Comparison of ENCODE assay signal across 1 cellular context in genomic region chr17:40158438-40158837, GRCh38.
TF ChIP-seq lines count a peak whose summit lies in the region.

No MANE protein-coding gene starts in this region.

TF ChIP-seq in GM12878, 131 proteins besides CTCF, POLR2A, EP300 and RAD21:
- TF ChIP-seq, protein P1, sequence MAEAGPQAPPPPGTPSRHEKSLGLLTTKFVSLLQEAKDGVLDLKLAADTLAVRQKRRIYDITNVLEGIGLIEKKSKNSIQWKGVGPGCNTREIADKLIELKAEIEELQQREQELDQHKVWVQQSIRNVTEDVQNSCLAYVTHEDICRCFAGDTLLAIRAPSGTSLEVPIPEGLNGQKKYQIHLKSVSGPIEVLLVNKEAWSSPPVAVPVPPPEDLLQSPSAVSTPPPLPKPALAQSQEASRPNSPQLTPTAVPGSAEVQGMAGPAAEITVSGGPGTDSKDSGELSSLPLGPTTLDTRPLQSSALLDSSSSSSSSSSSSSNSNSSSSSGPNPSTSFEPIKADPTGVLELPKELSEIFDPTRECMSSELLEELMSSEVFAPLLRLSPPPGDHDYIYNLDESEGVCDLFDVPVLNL (IDR thresholded peaks at IDR 0.05; ENCODE audit: low read depth, low read length) = no peak
- TF ChIP-seq NFIC (IDR thresholded peaks at IDR 0.05; ENCODE audit: low read depth, low read length) (no peak), NFYA (IDR thresholded peaks at IDR 0.05; ENCODE audit: borderline replicate concordance, low read depth, low read length) (no peak), TBL1XR1 (IDR thresholded peaks at IDR 0.05; ENCODE audit: low read depth, low read length) (no peak), FOS (IDR thresholded peaks at IDR 0.05; ENCODE audit: borderline replicate concordance, extremely low read depth, insufficient read length) (no peak), ZZZ3 (IDR thresholded peaks at IDR 0.05; ENCODE audit: control insufficient read depth, insufficient read length, low read depth) (no peak), CREB1 (IDR thresholded peaks at IDR 0.05; ENCODE audit: low read depth) (no peak), CBX3 (IDR thresholded peaks at IDR 0.05; ENCODE audit: borderline replicate concordance, low read depth) (no peak), TCF3 (IDR thresholded peaks at IDR 0.05; ENCODE audit: borderline replicate concordance, insufficient read depth, low read depth, low read length) (no peak), MTA3 (IDR thresholded peaks at IDR 0.05; ENCODE audit: borderline replicate concordance, low read length) (no peak), SIN3A (IDR thresholded peaks at IDR 0.05; ENCODE audit: low read depth, low read length) (no peak), CBX5 (IDR thresholded peaks at IDR 0.05; ENCODE audit: low read depth) (no peak), EGR1 (IDR thresholded peaks at IDR 0.05; ENCODE audit: borderline replicate concordance in 1 of 2, low read depth in 2 of 2, low read length in 2 of 2) (no peak), SPI1 (IDR thresholded peaks at IDR 0.05; ENCODE audit: borderline replicate concordance, insufficient read depth, low read depth, low read length) (no peak), RBBP5 (conservative IDR thresholded peaks at IDR 0.05) (no peak), FOXM1 (IDR thresholded peaks at IDR 0.05; ENCODE audit: low read depth, low read length) (no peak)
- TF ChIP-seq, protein P2, sequence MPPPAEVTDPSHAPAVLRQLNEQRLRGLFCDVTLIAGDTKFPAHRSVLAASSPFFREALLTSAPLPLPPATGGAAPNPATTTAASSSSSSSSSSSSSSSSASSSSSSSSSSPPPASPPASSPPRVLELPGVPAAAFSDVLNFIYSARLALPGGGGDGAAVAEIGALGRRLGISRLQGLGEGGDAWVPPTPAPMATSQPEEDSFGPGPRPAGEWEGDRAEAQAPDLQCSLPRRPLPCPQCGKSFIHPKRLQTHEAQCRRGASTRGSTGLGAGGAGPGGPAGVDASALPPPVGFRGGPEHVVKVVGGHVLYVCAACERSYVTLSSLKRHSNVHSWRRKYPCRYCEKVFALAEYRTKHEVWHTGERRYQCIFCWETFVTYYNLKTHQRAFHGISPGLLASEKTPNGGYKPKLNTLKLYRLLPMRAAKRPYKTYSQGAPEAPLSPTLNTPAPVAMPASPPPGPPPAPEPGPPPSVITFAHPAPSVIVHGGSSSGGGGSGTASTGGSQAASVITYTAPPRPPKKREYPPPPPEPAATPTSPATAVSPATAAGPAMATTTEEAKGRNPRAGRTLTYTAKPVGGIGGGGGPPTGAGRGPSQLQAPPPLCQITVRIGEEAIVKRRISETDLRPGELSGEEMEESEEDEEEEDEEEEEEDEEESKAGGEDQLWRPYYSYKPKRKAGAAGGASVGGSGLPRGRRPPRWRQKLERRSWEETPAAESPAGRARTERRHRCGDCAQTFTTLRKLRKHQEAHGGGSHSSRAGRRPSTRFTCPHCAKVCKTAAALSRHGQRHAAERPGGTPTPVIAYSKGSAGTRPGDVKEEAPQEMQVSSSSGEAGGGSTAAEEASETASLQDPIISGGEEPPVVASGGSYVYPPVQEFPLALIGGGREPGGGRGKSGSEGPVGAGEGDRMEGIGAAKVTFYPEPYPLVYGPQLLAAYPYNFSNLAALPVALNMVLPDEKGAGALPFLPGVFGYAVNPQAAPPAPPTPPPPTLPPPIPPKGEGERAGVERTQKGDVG (CRISPR knock-in tag; IDR thresholded peaks at IDR 0.05) = no peak
- TF ChIP-seq, protein P3, sequence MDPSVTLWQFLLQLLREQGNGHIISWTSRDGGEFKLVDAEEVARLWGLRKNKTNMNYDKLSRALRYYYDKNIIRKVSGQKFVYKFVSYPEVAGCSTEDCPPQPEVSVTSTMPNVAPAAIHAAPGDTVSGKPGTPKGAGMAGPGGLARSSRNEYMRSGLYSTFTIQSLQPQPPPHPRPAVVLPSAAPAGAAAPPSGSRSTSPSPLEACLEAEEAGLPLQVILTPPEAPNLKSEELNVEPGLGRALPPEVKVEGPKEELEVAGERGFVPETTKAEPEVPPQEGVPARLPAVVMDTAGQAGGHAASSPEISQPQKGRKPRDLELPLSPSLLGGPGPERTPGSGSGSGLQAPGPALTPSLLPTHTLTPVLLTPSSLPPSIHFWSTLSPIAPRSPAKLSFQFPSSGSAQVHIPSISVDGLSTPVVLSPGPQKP (IDR thresholded peaks at IDR 0.05; ENCODE audit: low read depth, low read length) = no peak
